8 cellular contexts compared by ENCODE assay signal in the genomic region with DNA sequence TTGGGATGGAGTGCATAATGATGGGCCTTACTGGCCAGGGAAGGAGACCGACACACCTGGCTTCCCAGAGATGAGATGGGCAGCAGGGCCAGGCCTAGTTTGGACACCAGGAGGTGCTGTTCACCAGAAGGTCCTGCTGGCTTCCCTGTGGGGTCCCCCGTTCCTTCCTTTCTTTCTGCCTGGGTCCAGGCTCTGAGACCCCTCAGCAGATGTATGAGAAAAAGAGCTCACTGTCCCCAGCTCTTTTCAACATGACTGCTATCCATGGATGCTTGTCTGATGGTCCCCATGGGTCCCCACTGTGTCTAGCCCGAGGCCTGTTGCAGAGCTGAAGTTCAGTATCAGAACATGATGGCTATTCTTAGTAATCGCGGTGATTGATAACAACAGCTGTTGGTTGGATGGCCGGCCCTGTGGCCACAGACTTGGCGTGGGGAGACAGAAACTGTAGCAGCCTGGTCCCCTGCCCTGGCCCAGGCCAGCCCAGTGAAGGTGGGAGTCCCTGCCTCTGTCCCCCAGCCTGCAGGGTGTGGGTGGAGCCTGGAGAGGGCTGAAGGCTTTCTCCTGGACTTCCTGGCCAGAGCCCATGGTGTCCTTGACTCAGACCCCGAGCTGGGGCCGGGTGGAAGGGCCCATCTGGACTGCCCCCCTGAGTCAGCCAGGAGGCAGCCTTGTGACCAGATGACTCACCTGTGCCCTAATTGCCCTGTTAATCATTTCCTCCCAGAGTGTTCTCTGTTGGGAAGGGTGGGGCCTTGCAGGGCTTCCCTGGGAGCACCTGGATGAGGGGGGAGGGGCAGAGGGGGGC.
DNase-seq lines count a peak whose midpoint lies in the region; ATAC-seq, FAIRE-seq and TF ChIP-seq lines count a peak whose summit lies in the region.

No MANE protein-coding gene starts in this region.

- no peaks in the 10 kb centered on the region for H3K79me2 ChIP-seq in OCI-LY1 (ENCODE audit: insufficient read depth, low read length)

- no peak for ATAC-seq in HG03439 (IDR thresholded peaks at IDR 0.05; ENCODE audit: unreplicated experiment)

- no peaks in the 10 kb centered on the region for H3K27me3 ChIP-seq in OCI-LY1 (ENCODE audit: insufficient read depth, low read length)
- peaks cover 2% of the 10 kb centered on the region for H3K27me3 ChIP-seq in iPS-15b (ENCODE audit: control insufficient read depth, insufficient read depth, low read length)

- no peak overlapping the region for H3K4me3 ChIP-seq in OCI-LY1 (ENCODE audit: low read depth, low read length, poor library complexity, severe bottlenecking)
- no peak overlapping the region for H3K4me3 ChIP-seq in iPS-15b (ENCODE audit: low read depth, low read length)
- H3K4me3 ChIP-seq in skin epidermis, result no peak overlapping the region

- H3K9me3 ChIP-seq in OCI-LY1 (ENCODE audit: low read length) (no peaks in the 10 kb centered on the region), iPS-15b (ENCODE audit: control insufficient read depth, insufficient read depth, low read length) (no peaks in the 10 kb centered on the region)

- H2AFZ ChIP-seq in OCI-LY1 (ENCODE audit: low read length), result no peak overlapping the region

- H3K27ac ChIP-seq in OCI-LY1 (ENCODE audit: low read depth, low read length, poor library complexity, severe bottlenecking) (no peak overlapping the region), skin epidermis (peak overlapping the region in 19 of 21 experiments; percentile 7 to 74 (median 53))

- H3F3A ChIP-seq in OCI-LY1 (ENCODE audit: insufficient read depth, low read length), result no peaks in the 10 kb centered on the region

- H3K9me2 ChIP-seq in OCI-LY1 (ENCODE audit: low read depth, low read length), result no peaks in the 10 kb centered on the region

- no peaks in the 10 kb centered on the region for H4K20me1 ChIP-seq in OCI-LY1 (ENCODE audit: insufficient read depth, low read length)

- FAIRE-seq in D721Med (lab: Jason Lieb, UNC), result no peak

- DNase-seq in D721Med (ENCODE audit: insufficient read length, low spot score) (peak; percentile 92), GOT3 (lab: John Stamatoyannopoulos, UW) (peak; percentile 56), astrocyte of the hippocampus (ENCODE audit: low read depth, low spot score) (peak; percentile 80), OCI-M2 (lab: John Stamatoyannopoulos, UW; ENCODE audit: unreplicated experiment) (no peak)

- H3K36me3 ChIP-seq in OCI-LY1 (ENCODE audit: insufficient read depth, low read length) (no peaks in the 10 kb centered on the region), iPS-15b (ENCODE audit: control insufficient read depth, insufficient read depth, low read length) (no peaks in the 10 kb centered on the region)

- H3K9ac ChIP-seq in OCI-LY1 (ENCODE audit: low read length) (no peak overlapping the region), iPS-15b (ENCODE audit: low read depth, low read length) (peak overlapping the region; percentile 65)

- H3K4me2 ChIP-seq in OCI-LY1 (ENCODE audit: low read length), result no peak overlapping the region

- peak; percentile 65 for TF ChIP-seq CTCF in D721Med (IDR thresholded peaks at IDR 0.05; ENCODE audit: insufficient read depth, missing control alignments)
- peak; percentile 92 for TF ChIP-seq CTCF in OCI-LY1 (IDR thresholded peaks at IDR 0.05; ENCODE audit: low read length)

- H3K4me1 ChIP-seq in OCI-LY1 (ENCODE audit: insufficient read depth, low read length, severe bottlenecking), result peaks cover 28% of the 10 kb centered on the region
- peaks cover 17% of the 10 kb centered on the region for H3K4me1 ChIP-seq in iPS-15b (ENCODE audit: control insufficient read depth, insufficient read depth, low read length)
